ENCODE assay signal across 7 cellular contexts in the genomic region with DNA sequence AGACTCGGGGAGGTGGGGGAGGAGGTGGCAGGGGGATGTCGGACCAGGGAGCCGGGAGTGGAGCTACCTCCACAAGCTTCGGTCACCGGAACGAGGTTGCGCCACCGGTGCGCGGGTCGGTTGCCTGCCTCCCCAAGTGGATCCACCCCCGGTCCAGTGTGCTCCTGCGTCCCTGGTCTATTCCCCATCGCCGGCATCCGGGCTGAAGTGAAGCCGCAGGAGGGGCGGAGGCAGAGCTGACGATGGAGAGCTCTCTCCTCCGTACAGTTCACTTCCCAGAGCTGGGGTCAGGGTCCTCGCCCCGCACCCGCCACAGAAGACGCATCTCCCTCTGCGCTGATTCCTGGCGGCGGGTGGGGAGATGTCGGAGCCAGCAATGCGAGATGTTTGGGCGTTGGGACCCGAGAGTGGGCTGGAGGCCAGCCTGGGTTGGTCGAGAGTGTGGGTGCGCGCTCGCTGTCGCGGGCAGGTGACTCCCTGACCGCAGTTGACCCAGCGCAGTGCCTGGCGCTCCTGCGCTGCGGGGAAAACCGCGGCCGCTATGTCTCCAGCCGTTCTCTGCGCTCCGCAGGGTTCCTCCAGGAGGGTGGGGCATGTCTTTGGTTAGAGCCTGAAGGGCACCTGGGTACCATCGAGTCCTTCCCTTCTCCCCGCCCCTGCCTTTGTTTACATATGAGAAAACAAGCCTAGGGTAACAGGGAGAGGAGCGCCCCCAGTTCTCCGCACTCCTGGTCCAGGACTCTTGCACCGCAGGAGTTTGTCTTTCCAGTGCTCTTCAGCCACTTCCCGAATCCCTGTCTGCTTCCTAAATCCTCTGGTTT. TPM values are rescaled to one million over a fixed set of nuclear protein-coding genes. Genes with fewer than 3 reads are reported as not detected.
A peak's percentile ranks its signal among the peaks of the same experiment; 100 is the strongest.
DNase-seq lines count a peak whose midpoint lies in the region; ATAC-seq and TF ChIP-seq lines count a peak whose summit lies in the region.

No MANE protein-coding gene starts in this region.

- H3K4me3 ChIP-seq in GM23338 (peak overlapping the region; percentile 66), neuron (ENCODE audit: low read length) (no peak overlapping the region)

- peak overlapping the region; percentile 87 for H3K4me3 Mint-ChIP-seq in GM23338
- H3K4me3 Mint-ChIP-seq in T-cell = peak overlapping the region; percentile 81 to 84 (median 82)

- no peak for TF ChIP-seq CTCF in GM23338 (conservative IDR thresholded peaks at IDR 0.05; ENCODE audit: low read depth in 2 of 2)

- H3K27ac Mint-ChIP-seq in GM23338 (no peak overlapping the region), T-cell (no peak overlapping the region)

- H3K9me3 Mint-ChIP-seq in GM23338 = peaks cover 2% of the 10 kb centered on the region; the same call in 1 of the 3 replicates
- no peaks in the 10 kb centered on the region for H3K9me3 Mint-ChIP-seq in T-cell

- H3K36me3 Mint-ChIP-seq in GM23338 (ENCODE audit: low read depth) = peaks cover 3% of the 10 kb centered on the region; the same call in 2 of the 3 replicates
- peaks cover 3% of the 10 kb centered on the region for H3K36me3 Mint-ChIP-seq in T-cell

- no peaks in the 10 kb centered on the region for H3F3A ChIP-seq in GM23338 (replicated peaks; ENCODE audit: low read depth)

- no peaks in the 10 kb centered on the region for H3K79me2 ChIP-seq in GM23338 (replicated peaks; ENCODE audit: insufficient read depth)

- DNase-seq in GM23338 (ENCODE audit: low spot score) (peak; percentile 43), T-cell (no peak), HuH-7 (ENCODE audit: low spot score) (no peak)

- H3K9me3 ChIP-seq in neuron (ENCODE audit: low read length) = no peaks in the 10 kb centered on the region

- H3K4me2 ChIP-seq in GM23338 = peak overlapping the region; percentile 93

- TF ChIP-seq POLR2A in GM18505 (IDR thresholded peaks at IDR 0.05; ENCODE audit: borderline replicate concordance, extremely low read depth, insufficient read depth, insufficient read length) = no peak

- CTCF ChIA-PET in T-cell (lab: Charles Lee) = no interaction called here

- H3K36me3 ChIP-seq in GM23338 (ENCODE audit: insufficient read depth) (no peaks in the 10 kb centered on the region), neuron (ENCODE audit: insufficient read depth, low read length) (no peaks in the 10 kb centered on the region)

- POLR2A ChIA-PET in T-cell (lab: Charles Lee) = no interaction called here

- H2AFZ ChIP-seq in GM23338 = peak overlapping the region; percentile 96
- peak overlapping the region; percentile 75 for H2AFZ ChIP-seq in neuron (ENCODE audit: low read depth, low read length)

- ATAC-seq in GM23338 (peak; percentile 18), T-cell (replicated peaks in 1 of 4) (no peak), esophagus mucosa (peak; percentile 19), HG02798 (IDR thresholded peaks at IDR 0.05; ENCODE audit: poor library complexity, unreplicated experiment) (no peak), GM18505 (IDR thresholded peaks at IDR 0.05; ENCODE audit: unreplicated experiment) (no peak)

- H3K4me1 Mint-ChIP-seq in GM23338 = peaks cover 23% of the 10 kb centered on the region
- peaks cover 18 to 20% (median 20%) of the 10 kb centered on the region in 3 donors for H3K4me1 Mint-ChIP-seq in T-cell

- H3K4me1 ChIP-seq in GM23338 (ENCODE audit: insufficient read depth) (peaks cover 12% of the 10 kb centered on the region; the same call in 1 of the 2 replicates), neuron (ENCODE audit: insufficient read depth, low read length) (peaks cover 18% of the 10 kb centered on the region)

- H3K27ac ChIP-seq in GM23338 (ENCODE audit: low read depth) = no peak overlapping the region

- H3K27me3 Mint-ChIP-seq in GM23338 (ENCODE audit: insufficient read depth, low read depth, poor library complexity) (peaks cover 63% of the 10 kb centered on the region), T-cell (peaks cover 43 to 71% of the 10 kb centered on the region in 2 donors)

- no peaks in the 10 kb centered on the region for H3K9me2 ChIP-seq in GM23338 (ENCODE audit: insufficient read depth)

- peaks cover 60% of the 10 kb centered on the region for H3K27me3 ChIP-seq in GM23338 (ENCODE audit: insufficient read depth)
- peaks cover 63% of the 10 kb centered on the region for H3K27me3 ChIP-seq in neuron (ENCODE audit: insufficient read depth, low read length)

- H4K20me1 ChIP-seq in GM23338 (replicated peaks; ENCODE audit: insufficient read depth) = no peaks in the 10 kb centered on the region

TF ChIP-seq in GM23338, 12 proteins besides CTCF, POLR2A, EP300 and RAD21:
- peak; percentile 74 for TF ChIP-seq EZH2 (IDR thresholded peaks at IDR 0.05; ENCODE audit: low read depth, unreplicated experiment)
- TF ChIP-seq, protein P1, sequence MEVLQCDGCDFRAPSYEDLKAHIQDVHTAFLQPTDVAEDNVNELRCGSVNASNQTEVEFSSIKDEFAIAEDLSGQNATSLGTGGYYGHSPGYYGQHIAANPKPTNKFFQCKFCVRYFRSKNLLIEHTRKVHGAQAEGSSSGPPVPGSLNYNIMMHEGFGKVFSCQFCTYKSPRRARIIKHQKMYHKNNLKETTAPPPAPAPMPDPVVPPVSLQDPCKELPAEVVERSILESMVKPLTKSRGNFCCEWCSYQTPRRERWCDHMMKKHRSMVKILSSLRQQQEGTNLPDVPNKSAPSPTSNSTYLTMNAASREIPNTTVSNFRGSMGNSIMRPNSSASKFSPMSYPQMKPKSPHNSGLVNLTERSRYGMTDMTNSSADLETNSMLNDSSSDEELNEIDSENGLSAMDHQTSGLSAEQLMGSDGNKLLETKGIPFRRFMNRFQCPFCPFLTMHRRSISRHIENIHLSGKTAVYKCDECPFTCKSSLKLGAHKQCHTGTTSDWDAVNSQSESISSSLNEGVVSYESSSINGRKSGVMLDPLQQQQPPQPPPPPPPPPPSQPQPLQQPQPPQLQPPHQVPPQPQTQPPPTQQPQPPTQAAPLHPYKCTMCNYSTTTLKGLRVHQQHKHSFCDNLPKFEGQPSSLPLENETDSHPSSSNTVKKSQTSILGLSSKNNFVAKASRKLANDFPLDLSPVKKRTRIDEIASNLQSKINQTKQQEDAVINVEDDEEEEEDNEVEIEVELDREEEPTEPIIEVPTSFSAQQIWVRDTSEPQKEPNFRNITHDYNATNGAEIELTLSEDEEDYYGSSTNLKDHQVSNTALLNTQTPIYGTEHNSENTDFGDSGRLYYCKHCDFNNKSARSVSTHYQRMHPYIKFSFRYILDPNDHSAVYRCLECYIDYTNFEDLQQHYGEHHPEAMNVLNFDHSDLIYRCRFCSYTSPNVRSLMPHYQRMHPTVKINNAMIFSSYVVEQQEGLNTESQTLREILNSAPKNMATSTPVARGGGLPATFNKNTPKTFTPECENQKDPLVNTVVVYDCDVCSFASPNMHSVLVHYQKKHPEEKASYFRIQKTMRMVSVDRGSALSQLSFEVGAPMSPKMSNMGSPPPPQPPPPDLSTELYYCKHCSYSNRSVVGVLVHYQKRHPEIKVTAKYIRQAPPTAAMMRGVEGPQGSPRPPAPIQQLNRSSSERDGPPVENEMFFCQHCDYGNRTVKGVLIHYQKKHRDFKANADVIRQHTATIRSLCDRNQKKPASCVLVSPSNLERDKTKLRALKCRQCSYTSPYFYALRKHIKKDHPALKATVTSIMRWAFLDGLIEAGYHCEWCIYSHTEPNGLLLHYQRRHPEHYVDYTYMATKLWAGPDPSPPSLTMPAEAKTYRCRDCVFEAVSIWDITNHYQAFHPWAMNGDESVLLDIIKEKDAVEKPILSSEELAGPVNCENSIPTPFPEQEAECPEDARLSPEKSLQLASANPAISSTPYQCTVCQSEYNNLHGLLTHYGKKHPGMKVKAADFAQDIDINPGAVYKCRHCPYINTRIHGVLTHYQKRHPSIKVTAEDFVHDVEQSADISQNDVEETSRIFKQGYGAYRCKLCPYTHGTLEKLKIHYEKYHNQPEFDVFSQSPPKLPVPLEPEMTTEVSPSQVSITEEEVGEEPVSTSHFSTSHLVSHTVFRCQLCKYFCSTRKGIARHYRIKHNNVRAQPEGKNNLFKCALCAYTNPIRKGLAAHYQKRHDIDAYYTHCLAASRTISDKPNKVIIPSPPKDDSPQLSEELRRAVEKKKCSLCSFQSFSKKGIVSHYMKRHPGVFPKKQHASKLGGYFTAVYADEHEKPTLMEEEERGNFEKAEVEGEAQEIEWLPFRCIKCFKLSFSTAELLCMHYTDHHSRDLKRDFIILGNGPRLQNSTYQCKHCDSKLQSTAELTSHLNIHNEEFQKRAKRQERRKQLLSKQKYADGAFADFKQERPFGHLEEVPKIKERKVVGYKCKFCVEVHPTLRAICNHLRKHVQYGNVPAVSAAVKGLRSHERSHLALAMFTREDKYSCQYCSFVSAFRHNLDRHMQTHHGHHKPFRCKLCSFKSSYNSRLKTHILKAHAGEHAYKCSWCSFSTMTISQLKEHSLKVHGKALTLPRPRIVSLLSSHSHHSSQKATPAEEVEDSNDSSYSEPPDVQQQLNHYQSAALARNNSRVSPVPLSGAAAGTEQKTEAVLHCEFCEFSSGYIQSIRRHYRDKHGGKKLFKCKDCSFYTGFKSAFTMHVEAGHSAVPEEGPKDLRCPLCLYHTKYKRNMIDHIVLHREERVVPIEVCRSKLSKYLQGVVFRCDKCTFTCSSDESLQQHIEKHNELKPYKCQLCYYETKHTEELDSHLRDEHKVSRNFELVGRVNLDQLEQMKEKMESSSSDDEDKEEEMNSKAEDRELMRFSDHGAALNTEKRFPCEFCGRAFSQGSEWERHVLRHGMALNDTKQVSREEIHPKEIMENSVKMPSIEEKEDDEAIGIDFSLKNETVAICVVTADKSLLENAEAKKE (CRISPR knock-in tag; IDR thresholded peaks at IDR 0.05) = no peak

RNA-seq across cellular contexts. Expression of a gene that starts 1.7 kb away (rescaled TPM):
- 2.5 and 2.6 TPM in 2 replicates for total RNA-seq in GM23338 (2014; rRNA removed; shearing (Covaris generic))
- polyA plus RNA-seq in GM23338 (2016; fragmentation: Nextera tagmentation; extraction: Ambion mirVana) = 0.31 and 1.4 TPM in 2 replicates
- total RNA-seq in T-cell (1 to 10 TPM in 1 of 5 donors, under 1 TPM in 3, not detected in 1; 0.44 to 1.1 (median 0.73) TPM), esophagus mucosa (2.7 TPM)

Comparison
In these comparisons a context has a peak if more than half of its experiments do, and no peak if none do; other contexts are left out.
1. ATAC-seq: peak in GM23338 (single experiment) and esophagus mucosa (single experiment); none in T-cell (0 of 4), HG02798 (single experiment) and GM18505 (single experiment).